Comparison of ENCODE assay signal across 8 cellular contexts in the genomic region with DNA sequence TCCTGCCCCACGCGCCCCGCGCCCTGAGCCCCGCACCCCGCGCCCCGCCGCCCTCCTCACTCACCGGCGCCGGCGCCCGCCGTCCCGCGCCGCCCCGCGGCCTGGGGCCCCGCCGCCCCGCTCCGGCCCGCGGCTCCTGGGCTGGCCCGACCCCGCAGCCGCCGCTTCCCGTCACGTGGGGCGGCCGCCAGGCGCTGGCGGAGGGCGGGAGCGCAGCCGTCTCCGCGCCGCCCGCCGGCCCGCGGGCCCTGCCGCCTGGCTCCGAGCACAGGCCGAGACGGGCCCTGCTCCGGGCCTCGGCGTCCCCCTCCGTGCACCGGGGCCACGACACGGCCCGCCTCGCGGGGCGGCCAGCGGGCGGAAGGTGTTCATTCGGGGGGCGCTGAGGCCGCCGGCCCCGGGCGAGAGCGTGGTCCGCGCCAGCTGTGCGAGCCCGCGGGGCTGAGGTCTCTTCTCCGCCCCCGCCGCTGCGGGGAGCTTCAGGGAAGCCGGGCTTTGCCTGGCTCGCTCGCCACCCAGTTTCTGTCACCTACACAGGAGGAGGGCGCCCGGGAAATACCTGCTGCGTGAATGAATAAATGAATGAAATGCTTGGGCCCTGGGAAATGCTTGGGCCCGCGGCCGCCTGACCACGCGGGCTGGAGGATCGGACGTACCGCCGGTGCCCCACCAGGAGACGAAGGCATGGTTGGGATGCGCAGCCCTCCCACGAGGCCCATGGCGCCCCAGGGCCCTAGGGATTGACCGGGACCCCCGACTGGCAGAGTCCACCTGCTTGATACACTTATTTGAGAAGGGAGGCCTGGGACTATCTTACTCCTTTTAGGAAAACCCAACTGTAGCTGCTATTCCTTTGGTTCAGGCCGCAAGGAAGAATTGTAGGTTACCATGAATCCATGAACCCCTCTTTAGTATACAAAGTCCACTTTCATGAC. TPM values are rescaled to one million over a fixed set of nuclear protein-coding genes. Genes with fewer than 3 reads are reported as not detected.
DNase-seq lines count a peak whose midpoint lies in the region; ATAC-seq and TF ChIP-seq lines count a peak whose summit lies in the region.

A gene with protein sequence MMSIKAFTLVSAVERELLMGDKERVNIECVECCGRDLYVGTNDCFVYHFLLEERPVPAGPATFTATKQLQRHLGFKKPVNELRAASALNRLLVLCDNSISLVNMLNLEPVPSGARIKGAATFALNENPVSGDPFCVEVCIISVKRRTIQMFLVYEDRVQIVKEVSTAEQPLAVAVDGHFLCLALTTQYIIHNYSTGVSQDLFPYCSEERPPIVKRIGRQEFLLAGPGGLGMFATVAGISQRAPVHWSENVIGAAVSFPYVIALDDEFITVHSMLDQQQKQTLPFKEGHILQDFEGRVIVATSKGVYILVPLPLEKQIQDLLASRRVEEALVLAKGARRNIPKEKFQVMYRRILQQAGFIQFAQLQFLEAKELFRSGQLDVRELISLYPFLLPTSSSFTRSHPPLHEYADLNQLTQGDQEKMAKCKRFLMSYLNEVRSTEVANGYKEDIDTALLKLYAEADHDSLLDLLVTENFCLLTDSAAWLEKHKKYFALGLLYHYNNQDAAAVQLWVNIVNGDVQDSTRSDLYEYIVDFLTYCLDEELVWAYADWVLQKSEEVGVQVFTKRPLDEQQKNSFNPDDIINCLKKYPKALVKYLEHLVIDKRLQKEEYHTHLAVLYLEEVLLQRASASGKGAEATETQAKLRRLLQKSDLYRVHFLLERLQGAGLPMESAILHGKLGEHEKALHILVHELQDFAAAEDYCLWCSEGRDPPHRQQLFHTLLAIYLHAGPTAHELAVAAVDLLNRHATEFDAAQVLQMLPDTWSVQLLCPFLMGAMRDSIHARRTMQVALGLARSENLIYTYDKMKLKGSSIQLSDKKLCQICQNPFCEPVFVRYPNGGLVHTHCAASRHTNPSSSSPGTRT (minus strand): TSS at position 175 of the 935 bp plus-strand sequence. CDS start 21,434 bp downstream, outside the sequence.

- peak within 1 kb of the TSS; percentile 88 to 98 (median 92) for H3K4me3 Mint-ChIP-seq in naive thymus-derived CD4-positive, alpha-beta T cell

- no peaks in the 10 kb centered on the region for H3K9me2 ChIP-seq in OCI-LY1 (ENCODE audit: low read depth, low read length)

- ATAC-seq in GM19025 (IDR thresholded peaks at IDR 0.05; ENCODE audit: low read depth, unreplicated experiment), result peak; percentile 84
- ATAC-seq in HG03139 (IDR thresholded peaks at IDR 0.05; ENCODE audit: unreplicated experiment), result peak; percentile 54
- peak; percentile 93 for ATAC-seq in naive thymus-derived CD4-positive, alpha-beta T cell

- H3K9me3 ChIP-seq in BE2C (no peaks in the 10 kb centered on the region), OCI-LY1 (ENCODE audit: low read length) (no peaks in the 10 kb centered on the region), esophagus squamous epithelium (no peaks in the 10 kb centered on the region), stomach (no peaks in the 10 kb centered on the region)
- H3K9me3 ChIP-seq in naive thymus-derived CD4-positive, alpha-beta T cell (ENCODE audit: control insufficient read depth in 2 of 3, low read length in 3 of 3), result no peaks in the 10 kb centered on the region

- peaks cover 23 to 53% (median 41%) of the 10 kb centered on the region in 7 donors for H3K4me1 Mint-ChIP-seq in naive thymus-derived CD4-positive, alpha-beta T cell

- peaks cover 0 to 7% (median 0%) of the 10 kb centered on the region in 5 donors for H3K36me3 Mint-ChIP-seq in naive thymus-derived CD4-positive, alpha-beta T cell

- H3K27me3 ChIP-seq in BE2C (no peaks in the 10 kb centered on the region), OCI-LY1 (ENCODE audit: insufficient read depth, low read length) (no peaks in the 10 kb centered on the region), esophagus squamous epithelium (no peaks in the 10 kb centered on the region), stomach (no peaks in the 10 kb centered on the region)
- H3K27me3 ChIP-seq in naive thymus-derived CD4-positive, alpha-beta T cell (ENCODE audit: control insufficient read depth in 2 of 2, insufficient read depth in 2 of 2, low read length in 2 of 2), result no peaks in the 10 kb centered on the region

- H3K27ac ChIP-seq in OCI-LY1 (ENCODE audit: low read depth, low read length, poor library complexity, severe bottlenecking), result peak within 1 kb of the TSS; percentile 70
- peak within 1 kb of the TSS; percentile 88 to 95 (median 94) for H3K27ac ChIP-seq in esophagus squamous epithelium
- H3K27ac ChIP-seq in naive thymus-derived CD4-positive, alpha-beta T cell (ENCODE audit: low read depth, low read length), result peak within 1 kb of the TSS; percentile 98
- H3K27ac ChIP-seq in stomach, result peak within 1 kb of the TSS; percentile 91 to 98 (median 93)

- 0 out of 2 replicates have a peak, but pooled peaks cover 4% of the 10 kb centered on the region for H3F3A ChIP-seq in OCI-LY1 (ENCODE audit: insufficient read depth, low read length)

- H4K20me1 ChIP-seq in OCI-LY1 (ENCODE audit: insufficient read depth, low read length), result no peaks in the 10 kb centered on the region

- peak within 1 kb of the TSS; percentile 97 for H3K4me2 ChIP-seq in OCI-LY1 (ENCODE audit: low read length)

- no peaks in the 10 kb centered on the region for H3K27me3 Mint-ChIP-seq in naive thymus-derived CD4-positive, alpha-beta T cell

- H3K79me2 ChIP-seq in OCI-LY1 (ENCODE audit: insufficient read depth, low read length), result peaks cover 42% of the 10 kb centered on the region

- peaks cover 0 to 3% (median 0%) of the 10 kb centered on the region in 11 donors for H3K9me3 Mint-ChIP-seq in naive thymus-derived CD4-positive, alpha-beta T cell

- no peaks in the 10 kb centered on the region; the same call in 1 of the 2 replicates for H3K36me3 ChIP-seq in BE2C
- H3K36me3 ChIP-seq in OCI-LY1 (ENCODE audit: insufficient read depth, low read length), result peaks cover 21% of the 10 kb centered on the region
- peaks cover 0 to 17% (median 0%) of the 10 kb centered on the region in 3 donors for H3K36me3 ChIP-seq in esophagus squamous epithelium
- H3K36me3 ChIP-seq in naive thymus-derived CD4-positive, alpha-beta T cell (ENCODE audit: control insufficient read depth in 2 of 3, insufficient read depth in 3 of 3, low read length in 3 of 3), result peaks cover 0 to 4% (median 0%) of the 10 kb centered on the region in 3 experiments
- peaks cover 7 to 14% (median 7%) of the 10 kb centered on the region in 4 donors for H3K36me3 ChIP-seq in stomach

- intact Hi-C loops in esophagus squamous epithelium (cut with DNase I), result no loop called here
- intact Hi-C loops in naive thymus-derived CD4-positive, alpha-beta T cell (cut with micrococcal nuclease), result loop anchor here (1.0 to 10.0 kb wide), 4 partner anchors 7 to 767 kb away; a partner anchor contains a TSS
- intact Hi-C loops in stomach (cut with DNase I; ENCODE audit: low total_unique reads), result no loop called here

- CTCF ChIA-PET in naive thymus-derived CD4-positive, alpha-beta T cell (lab: Charles Lee), result interaction anchor here (1.0 kb wide), 1 partner anchor 10 kb away, joined by 3 read pairs; no protein-coding TSS in a partner anchor

- no peak for TF ChIP-seq EP300 in stomach (IDR thresholded peaks at IDR 0.05)

- DNase-seq in BE2C (peak; percentile 51), esophagus squamous epithelium (lab: John Stamatoyannopoulos, UW) (no peak), stomach (peak; percentile 71)
- DNase-seq in activated T-cell treated with anti-CD3 and anti-CD28 coated beads, Interleukin-2, amount 50 U/mL, for 48 hours, result peak; percentile 71 to 76
- peak; percentile 40 to 78 (median 63) for DNase-seq in naive thymus-derived CD4-positive, alpha-beta T cell

- peak within 1 kb of the TSS; percentile 89 to 96 (median 93) for H3K27ac Mint-ChIP-seq in naive thymus-derived CD4-positive, alpha-beta T cell

- peak within 1 kb of the TSS; percentile 96 for H3K9ac ChIP-seq in OCI-LY1 (ENCODE audit: low read length)

- H3K4me1 ChIP-seq in BE2C (no peaks in the 10 kb centered on the region), OCI-LY1 (ENCODE audit: insufficient read depth, low read length, severe bottlenecking) (peaks cover 27% of the 10 kb centered on the region), esophagus squamous epithelium (peaks cover 14 to 43% (median 15%) of the 10 kb centered on the region in 3 donors), stomach (peaks cover 25 to 49% (median 36%) of the 10 kb centered on the region in 4 donors)
- H3K4me1 ChIP-seq in naive thymus-derived CD4-positive, alpha-beta T cell (ENCODE audit: control insufficient read depth in 2 of 2, insufficient read depth in 2 of 2, low read length in 2 of 2), result peaks cover 12 to 22% of the 10 kb centered on the region in 2 donors

- H3K4me3 ChIP-seq in BE2C (ENCODE audit: low read depth, low read length) (peak within 1 kb of the TSS; percentile 78), OCI-LY1 (ENCODE audit: low read depth, low read length, poor library complexity, severe bottlenecking) (peak within 1 kb of the TSS; percentile 99), esophagus squamous epithelium (peak within 1 kb of the TSS; percentile 63 to 86 (median 79)), stomach (peak within 1 kb of the TSS; percentile 68 to 77 (median 72))
- H3K4me3 ChIP-seq in naive thymus-derived CD4-positive, alpha-beta T cell (ENCODE audit: low read length), result peak within 1 kb of the TSS; percentile 78

- TF ChIP-seq POLR2A in esophagus squamous epithelium (IDR thresholded peaks at IDR 0.05), result peak in 1 of 4 donors; percentile 42
- no peak for TF ChIP-seq POLR2A in stomach (IDR thresholded peaks at IDR 0.05)

- H2AFZ ChIP-seq in OCI-LY1 (ENCODE audit: low read length), result peak within 1 kb of the TSS; percentile 34; the same call in 1 of the 2 replicates

- 32 to 78% methylated on average over 1 to 3 of the region's 101 CpGs for WGBS in esophagus squamous epithelium, 2 donors
- WGBS in stomach, 5 donors, result 3 to 7% (median 3%) methylated on average over 28 to 97 of the region's 101 CpGs

- POLR2A ChIA-PET in naive thymus-derived CD4-positive, alpha-beta T cell (lab: Charles Lee), result interaction anchor here (0.6 to 2.9 kb wide), 5 partner anchors 8 to 1223 kb away, joined by 3 to 16 read pairs (median 3); a partner anchor contains a TSS

- TF ChIP-seq CTCF in BE2C (IDR thresholded peaks at IDR 0.05; ENCODE audit: low read depth, low read length) (no peak), OCI-LY1 (IDR thresholded peaks at IDR 0.05; ENCODE audit: low read length) (peak; percentile 7; the same call in 1 of the 2 replicates), esophagus squamous epithelium (IDR thresholded peaks at IDR 0.05) (no peak), stomach (IDR thresholded peaks at IDR 0.05) (no peak)

RNA-seq across cellular contexts. Expression of the gene that starts here (rescaled TPM):
- 20.4 TPM for polyA plus RNA-seq in BE2C (2012; ENCODE audit: insufficient read depth, insufficient read length, low read depth)
- 10 to 100 TPM; 11.7 to 24.6 (median 15.6) TPM for total RNA-seq in esophagus squamous epithelium
- total RNA-seq in naive thymus-derived CD4-positive, alpha-beta T cell, result 10 to 100 TPM; 19.1 to 22.5 (median 21.6) TPM
- 10 to 100 TPM; 18.0 to 28.3 TPM for polyA plus RNA-seq in naive thymus-derived CD4-positive, alpha-beta T cell
- total RNA-seq in stomach, result 10 to 100 TPM; 13.4 to 35.7 (median 28.1) TPM
- polyA plus RNA-seq in stomach, result 10 to 100 TPM in 1 of 3 donors, 1 to 10 TPM in 2; 4.9 to 11.6 (median 8.3) TPM

Comparison
In these comparisons a context has a peak if more than half of its experiments do, and no peak if none do; other contexts are left out.
1. intact Hi-C loops: an anchor here in naive thymus-derived CD4-positive, alpha-beta T cell (1.0 to 10.0 kb wide); none called in esophagus squamous epithelium and stomach.